ENCODE assay signal across 8 cellular contexts in the genomic region with DNA sequence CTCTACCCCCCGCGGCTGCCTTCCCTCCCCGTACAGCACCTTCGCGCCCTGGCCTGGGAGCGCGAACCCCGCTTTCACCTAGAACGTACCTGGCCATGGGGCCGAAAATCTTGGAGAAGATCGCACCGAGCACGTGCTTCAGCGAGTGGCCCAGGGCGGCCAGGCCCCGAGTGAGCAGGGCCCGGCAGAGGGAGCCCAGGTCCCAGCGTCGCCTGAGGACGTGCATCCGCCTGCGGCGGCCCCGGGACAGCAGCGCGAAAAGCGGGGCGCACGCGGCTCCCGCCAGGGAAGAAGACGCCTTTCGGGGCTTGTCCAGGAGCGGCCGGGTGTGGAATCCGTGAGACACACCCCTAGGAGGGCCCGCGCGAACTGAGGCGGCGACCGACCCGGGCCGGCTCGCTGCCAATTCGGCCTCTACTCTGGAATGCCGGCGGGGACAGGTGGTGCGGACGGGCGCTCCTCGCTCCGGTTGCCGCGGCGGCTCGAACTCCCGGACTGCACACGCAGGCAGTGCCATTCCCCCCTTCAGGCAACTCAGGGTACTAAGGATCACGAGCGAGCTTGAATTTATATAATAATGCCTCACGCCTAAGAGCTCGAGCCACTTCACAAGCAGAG. TPM values are rescaled to one million over a fixed set of nuclear protein-coding genes. Genes with fewer than 3 reads are reported as not detected.
DNase-seq lines count a peak whose midpoint lies in the region; ATAC-seq and TF ChIP-seq lines count a peak whose summit lies in the region.

A gene (minus strand): TSS at position 544 of the 618 bp plus-strand sequence.

- peaks cover 2% of the 10 kb centered on the region; the same call in 1 of the 3 replicates for H3K9me3 Mint-ChIP-seq in GM23338
- no peaks in the 10 kb centered on the region for H3K9me3 Mint-ChIP-seq in glutamatergic neuron (ENCODE audit: unreplicated experiment)

- no peak for TF ChIP-seq CTCF in GM23338 (conservative IDR thresholded peaks at IDR 0.05; ENCODE audit: low read depth in 2 of 2)
- TF ChIP-seq CTCF in glutamatergic neuron (IDR thresholded peaks at IDR 0.05; ENCODE audit: partially characterized antibody, unreplicated experiment), result no peak

- H3K36me3 ChIP-seq in GM23338 (ENCODE audit: insufficient read depth) (no peaks in the 10 kb centered on the region), Karpas-422 (ENCODE audit: insufficient read depth, low read length) (no peaks in the 10 kb centered on the region)

- no peaks in the 10 kb centered on the region for H3K9me3 ChIP-seq in Karpas-422 (ENCODE audit: low read length)

- H3K27me3 ChIP-seq in GM23338 (ENCODE audit: insufficient read depth) (peaks cover 79% of the 10 kb centered on the region), Karpas-422 (ENCODE audit: low read length) (no peaks in the 10 kb centered on the region)

- H3K4me3 ChIP-seq in GM23338 (peak within 1 kb of the TSS; percentile 63), Karpas-422 (ENCODE audit: low read length) (no peak within 1 kb of the TSS)

- peak; percentile 41 for ATAC-seq in GM23338
- ATAC-seq in HG02852 (IDR thresholded peaks at IDR 0.05; ENCODE audit: unreplicated experiment), result no peak

- H3K27ac Mint-ChIP-seq in GM23338, result no peak within 1 kb of the TSS
- H3K27ac Mint-ChIP-seq in glutamatergic neuron (ENCODE audit: unreplicated experiment), result no peak within 1 kb of the TSS

- H4K20me1 ChIP-seq in GM23338 (replicated peaks; ENCODE audit: insufficient read depth), result 0 out of 2 replicates have a peak, but pooled peaks cover 4% of the 10 kb centered on the region
- H4K20me1 ChIP-seq in Karpas-422 (ENCODE audit: insufficient read depth, low read depth, low read length), result no peaks in the 10 kb centered on the region

- H3K9me2 ChIP-seq in GM23338 (ENCODE audit: insufficient read depth) (no peaks in the 10 kb centered on the region), Karpas-422 (replicated peaks; ENCODE audit: insufficient read depth, low read length) (no peaks in the 10 kb centered on the region)

- H3K9ac ChIP-seq in Karpas-422 (ENCODE audit: low read length), result no peak within 1 kb of the TSS

- peaks cover 19% of the 10 kb centered on the region; the same call in 1 of the 2 replicates for H3K4me1 ChIP-seq in GM23338 (ENCODE audit: insufficient read depth)
- no peaks in the 10 kb centered on the region for H3K4me1 ChIP-seq in Karpas-422 (ENCODE audit: low read length)

- no peak within 1 kb of the TSS for H3K27ac ChIP-seq in GM23338 (ENCODE audit: low read depth)
- H3K27ac ChIP-seq in Karpas-422 (ENCODE audit: low read length), result no peak within 1 kb of the TSS

- H3F3A ChIP-seq in GM23338 (replicated peaks; ENCODE audit: low read depth), result no peaks in the 10 kb centered on the region

- H3K79me2 ChIP-seq in GM23338 (replicated peaks; ENCODE audit: insufficient read depth) (no peaks in the 10 kb centered on the region), Karpas-422 (ENCODE audit: low read length) (no peaks in the 10 kb centered on the region)

- H3K36me3 Mint-ChIP-seq in GM23338 (ENCODE audit: low read depth) (no peaks in the 10 kb centered on the region), glutamatergic neuron (ENCODE audit: unreplicated experiment) (no peaks in the 10 kb centered on the region)

- H3K4me3 Mint-ChIP-seq in GM23338, result peak within 1 kb of the TSS; percentile 76
- H3K4me3 Mint-ChIP-seq in glutamatergic neuron (ENCODE audit: unreplicated experiment), result peak within 1 kb of the TSS; percentile 82

- peak within 1 kb of the TSS; percentile 78; the same call in 1 of the 2 replicates for H2AFZ ChIP-seq in GM23338
- H2AFZ ChIP-seq in Karpas-422 (ENCODE audit: low read length), result no peak within 1 kb of the TSS

- H3K4me1 Mint-ChIP-seq in GM23338 (peaks cover 42% of the 10 kb centered on the region), glutamatergic neuron (ENCODE audit: low read depth, unreplicated experiment) (no peaks in the 10 kb centered on the region)

- H3K4me2 ChIP-seq in GM23338, result peak within 1 kb of the TSS; percentile 82
- H3K4me2 ChIP-seq in Karpas-422 (ENCODE audit: low read depth, low read length, poor library complexity, severe bottlenecking), result no peak within 1 kb of the TSS

- H3K27me3 Mint-ChIP-seq in GM23338 (ENCODE audit: insufficient read depth, low read depth, poor library complexity) (peaks cover 50% of the 10 kb centered on the region), glutamatergic neuron (ENCODE audit: unreplicated experiment) (peaks cover 6% of the 10 kb centered on the region)

- peak; percentile 60 for DNase-seq in GM23338 (ENCODE audit: low spot score)
- peak; percentile 13 for DNase-seq in SKM-1 treated with dmso at 0.1 percent for 144 hours (lab: John Stamatoyannopoulos, UW; ENCODE audit: unreplicated experiment)
- peak; percentile 29 for DNase-seq in glutamatergic neuron
- peak; percentile 67 for DNase-seq in retina
- no peak for DNase-seq in NK-92 (lab: John Stamatoyannopoulos, UW; ENCODE audit: unreplicated experiment)
- DNase-seq in Karpas-422, result no peak
- no peak for DNase-seq in OCI-M2 (lab: John Stamatoyannopoulos, UW; ENCODE audit: unreplicated experiment)

TF ChIP-seq in GM23338, 12 proteins besides CTCF, POLR2A, EP300 and RAD21:
- TF ChIP-seq ZNF114 (CRISPR knock-in tag; IDR thresholded peaks at IDR 0.05), result no peak
- peak; percentile 2 for TF ChIP-seq EZH2 (IDR thresholded peaks at IDR 0.05; ENCODE audit: low read depth, unreplicated experiment)

RNA-seq across cellular contexts. Expression of the gene that starts here (rescaled TPM):
- 3.7 and 4.8 TPM in 2 replicates for total RNA-seq in GM23338 (2014; rRNA removed; shearing (Covaris generic))
- 0.82 and 0.85 TPM in 2 replicates for polyA plus RNA-seq in GM23338 (2016; fragmentation: Nextera tagmentation; extraction: Ambion mirVana)
- total RNA-seq in glutamatergic neuron (ENCODE audit: unreplicated experiment), result 2.9 TPM
- not detected in 2 replicates for total RNA-seq in Karpas-422 (2014; rRNA removed; shearing (Covaris generic); ENCODE audit: low replicate concordance)

Comparison
In these comparisons a context has a peak if more than half of its experiments do, and no peak if none do; other contexts are left out.
1. DNase-seq: peak in GM23338 (single experiment), SKM-1 treated with dmso at 0.1 percent for 144 hours (single experiment), glutamatergic neuron (single experiment) and retina (single experiment); none in NK-92 (single experiment), Karpas-422 (single experiment) and OCI-M2 (single experiment).